ENCODE assay signal across 16 cellular contexts in the genomic region with DNA sequence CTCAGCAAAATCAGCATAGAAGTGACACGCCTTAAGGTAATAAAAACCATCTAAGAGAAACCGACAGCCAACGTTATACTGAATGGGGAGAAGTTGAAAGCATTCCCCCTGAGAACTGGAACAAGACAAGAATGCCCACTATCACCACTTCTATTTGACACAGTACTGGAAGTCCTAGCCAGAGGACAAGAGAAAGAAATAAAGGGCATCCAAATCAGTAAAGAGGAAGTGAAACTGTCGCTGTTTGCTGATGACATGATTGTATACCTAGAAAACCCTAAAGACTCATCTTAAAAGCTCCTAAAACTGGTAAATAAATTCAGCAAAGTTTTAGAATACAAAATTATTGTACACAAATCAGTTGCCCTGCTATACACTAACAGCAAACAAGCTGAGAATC.
DNase-seq lines count a peak whose midpoint lies in the region; ATAC-seq and TF ChIP-seq lines count a peak whose summit lies in the region.
"Had no signal": no experiment of that assay in that cellular context is flagged by ENCODE, and none has a peak within 500 bp of the region (broad histone marks: within the 10 kb centered on the region; RNA-seq: fewer than 3 reads in every experiment).

No MANE protein-coding gene starts in this region.

- H4K5ac ChIP-seq in mesendoderm (ENCODE audit: low read length): no peak overlapping the region

- peak; percentile 15 to 16 for DNase-seq in NOMO-1 (lab: John Stamatoyannopoulos, UW; ENCODE audit: unreplicated experiment in 2 of 2)
- DNase-seq in NOMO-1 treated with dmso at 0.1 percent for 144 hours (lab: John Stamatoyannopoulos, UW; ENCODE audit: unreplicated experiment): no peak
- DNase-seq in NB4 (ENCODE audit: low read depth): peak; percentile 20
- DNase-seq in globus pallidus (ENCODE audit: low spot score): peak; percentile 3
- DNase-seq in COLO829 (ENCODE audit: low spot score): no peak
- no peak for DNase-seq in NCI-H748 (lab: John Stamatoyannopoulos, UW; ENCODE audit: unreplicated experiment)
- DNase-seq in mesendoderm: no peak
- DNase-seq: HCEC 1CT, NCI-H1048, NCI-H226, NCI-H748 treated with DMSO at 0.1 percent for 48 hours, T-cell, T1000 had no signal

- no peak overlapping the region for H3K56ac ChIP-seq in mesendoderm (ENCODE audit: low read length)

- no peaks in the 10 kb centered on the region for H3K79me2 ChIP-seq in mesendoderm (ENCODE audit: control insufficient read depth, insufficient read depth, low read length)

- H3K4me3 ChIP-seq in NB4 (ENCODE audit: low read depth, low read length) (no peak overlapping the region), mesendoderm (ENCODE audit: low read length) (no peak overlapping the region)

- no peaks in the 10 kb centered on the region for H3K4me1 ChIP-seq in mesendoderm (ENCODE audit: control insufficient read depth, low read depth, low read length)

- no peaks in the 10 kb centered on the region for H3K79me1 ChIP-seq in mesendoderm (ENCODE audit: low read length)

- no peak overlapping the region for H3K27ac ChIP-seq in mesendoderm (ENCODE audit: low read depth, low read length)
- H3K27ac ChIP-seq: 22Rv1, RWPE1 had no signal

- H3K23ac ChIP-seq in mesendoderm (ENCODE audit: low read length): no peak overlapping the region

- H2BK15ac ChIP-seq in mesendoderm (replicated peaks; ENCODE audit: low read depth): no peak overlapping the region

- no peak overlapping the region for H2BK120ac ChIP-seq in mesendoderm (ENCODE audit: low read depth, low read length)

- H2BK5ac ChIP-seq in mesendoderm (ENCODE audit: low read length): no peak overlapping the region

- no peak overlapping the region for H2AK5ac ChIP-seq in mesendoderm (ENCODE audit: low read length)

- TF ChIP-seq CTCF in NB4 (IDR thresholded peaks at IDR 0.05; ENCODE audit: low read depth, low read length): no peak

- H4K8ac ChIP-seq in mesendoderm (ENCODE audit: low read depth, low read length): no peak overlapping the region

- no peak for TF ChIP-seq POLR2A in NB4 (IDR thresholded peaks at IDR 0.05; ENCODE audit: extremely low read depth, insufficient read length)

- H3K36me3 ChIP-seq in mesendoderm (ENCODE audit: control insufficient read depth, insufficient read depth, low read length): no peaks in the 10 kb centered on the region

- no peak overlapping the region for H3K9ac ChIP-seq in mesendoderm (ENCODE audit: low read length)

- peak; percentile 48 for ATAC-seq in GM21390 (IDR thresholded peaks at IDR 0.05; ENCODE audit: unreplicated experiment)
- ATAC-seq: T-cell had no signal

- H3K27me3 ChIP-seq in mesendoderm (ENCODE audit: insufficient read depth, low read length, poor library complexity): no peaks in the 10 kb centered on the region

- no CpG with 5 or more reads among the region's 4 CpGs for whole genome bisulfite sequencing in mesendoderm (ENCODE audit: extremely low coverage, insufficient coverage, low lambda C conversion rate)

- no peak overlapping the region for H3K18ac ChIP-seq in mesendoderm (ENCODE audit: low read length)

- H3K4me2 ChIP-seq in mesendoderm (ENCODE audit: low read length): no peak overlapping the region

- H3K4ac ChIP-seq in mesendoderm (ENCODE audit: low read depth, low read length): no peak overlapping the region

Comparison
In these comparisons a context has a peak if more than half of its experiments do, and no peak if none do; other contexts are left out.
1. DNase-seq: peak in NOMO-1 (2 of 2), NB4 (single experiment) and globus pallidus (single experiment); none in NOMO-1 treated with dmso at 0.1 percent for 144 hours (single experiment), COLO829 (single experiment), NCI-H748 (single experiment) and mesendoderm (single experiment).